Comparison of ENCODE assay signal across 8 cellular contexts in the genomic region with DNA sequence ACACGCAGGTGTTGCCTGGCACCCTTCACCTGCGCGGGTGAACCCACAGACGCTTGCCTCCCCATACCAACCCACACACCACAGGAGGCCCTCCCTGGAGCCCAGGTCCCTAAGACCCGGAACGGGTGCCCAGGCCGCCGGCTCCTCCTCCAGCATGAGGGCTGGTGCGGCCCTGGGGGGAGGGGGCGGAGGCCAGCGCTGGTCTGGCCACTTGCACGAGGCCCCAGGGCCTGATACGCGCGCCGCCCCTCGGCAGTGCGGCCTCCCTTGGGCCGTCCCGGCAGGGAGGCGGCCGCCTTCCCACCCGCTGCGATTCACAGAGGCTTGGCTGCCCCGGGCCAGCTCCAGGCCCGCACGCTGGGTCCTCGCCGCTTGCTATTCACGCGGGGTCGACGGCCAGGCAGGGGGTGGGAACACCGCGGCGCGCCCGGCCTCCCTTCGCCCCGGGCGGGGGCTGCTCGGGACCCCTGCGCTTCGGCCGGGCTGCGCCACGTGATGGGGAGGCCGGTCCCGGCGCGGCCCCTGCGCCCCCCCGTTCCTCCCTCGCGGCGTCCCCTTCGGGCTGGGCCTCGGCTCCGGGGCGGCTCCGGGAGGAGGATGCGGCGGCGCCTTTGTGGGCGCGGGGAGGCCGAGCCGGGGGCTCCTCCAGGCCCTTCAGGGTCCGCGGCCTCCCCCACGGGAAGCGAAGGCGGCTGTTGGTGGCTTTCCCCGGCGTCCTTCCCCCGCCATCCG. TPM values are rescaled to one million over a fixed set of nuclear protein-coding genes. Genes with fewer than 3 reads are reported as not detected.
DNase-seq lines count a peak whose midpoint lies in the region; ATAC-seq and TF ChIP-seq lines count a peak whose summit lies in the region.

No MANE protein-coding gene starts in this region.

- 0 out of 2 replicates have a peak, but pooled peaks have one; percentile 19 for TF ChIP-seq EP300 in Ishikawa (IDR thresholded peaks at IDR 0.05; ENCODE audit: borderline replicate concordance)

- H3K79me2 ChIP-seq in neural progenitor cell (ENCODE audit: low read depth) = peaks cover 86% of the 10 kb centered on the region

- POLR2A ChIA-PET in BJ (lab: Charles Lee) = no interaction called here

- peaks cover 30% of the 10 kb centered on the region for H3F3A ChIP-seq in neural progenitor cell (ENCODE audit: low read depth)

- peaks cover 4% of the 10 kb centered on the region for H3K27me3 Mint-ChIP-seq in neural progenitor cell (ENCODE audit: insufficient read depth, low read depth)

- peaks cover 19% of the 10 kb centered on the region for H3K4me1 Mint-ChIP-seq in neural progenitor cell

- H3K27ac Mint-ChIP-seq in neural progenitor cell = no peak overlapping the region

- peaks cover 48% of the 10 kb centered on the region for H4K20me1 ChIP-seq in neural progenitor cell (ENCODE audit: low read depth)

- H3K36me3 ChIP-seq in BJ (ENCODE audit: control insufficient read depth, insufficient read depth, low read length) (peaks cover 23% of the 10 kb centered on the region), neural progenitor cell (no peaks in the 10 kb centered on the region)

- H3K27ac ChIP-seq in neural progenitor cell = peak overlapping the region; percentile 98

- ATAC-seq in GM18868 (IDR thresholded peaks at IDR 0.05; ENCODE audit: unreplicated experiment) = peak; percentile 0

- peak overlapping the region; percentile 96 for H3K4me2 ChIP-seq in neural progenitor cell

- H3K4me3 ChIP-seq in BJ (ENCODE audit: low read depth, low read length) (peak overlapping the region; percentile 76), fibroblast of pulmonary artery (replicated peaks; ENCODE audit: low read depth, low read length) (peak overlapping the region; percentile 72), neural progenitor cell (peak overlapping the region; percentile 100)

- no peaks in the 10 kb centered on the region for H3K9me3 Mint-ChIP-seq in neural progenitor cell

- no peak for TF ChIP-seq RAD21 in Ishikawa (IDR thresholded peaks at IDR 0.05; ENCODE audit: low read depth)

- no peaks in the 10 kb centered on the region for H3K27me3 ChIP-seq in BJ (ENCODE audit: control insufficient read depth, insufficient read depth, low read length)
- no peaks in the 10 kb centered on the region for H3K27me3 ChIP-seq in neural progenitor cell

- H3K4me1 ChIP-seq in neural progenitor cell = peaks cover 43% of the 10 kb centered on the region

- H3K36me3 Mint-ChIP-seq in neural progenitor cell = peaks cover 4% of the 10 kb centered on the region

- DNase-seq in BJ (ENCODE audit: low read depth) (no peak), fibroblast of pulmonary artery (ENCODE audit: low read depth) (peak; percentile 65), neural progenitor cell (ENCODE audit: low spot score) (peak; percentile 74), NCI-H1694 treated with DMSO at 0.1 percent for 48 hours (lab: John Stamatoyannopoulos, UW) (no peak), NCI-H187 (lab: John Stamatoyannopoulos, UW) (no peak)
- peak; percentile 51 for DNase-seq in activated T-cell treated with anti-CD3 and anti-CD28 coated beads, Interleukin-2, amount 50 U/mL, for 1 hour

- peak overlapping the region; percentile 83 for H3K4me3 Mint-ChIP-seq in neural progenitor cell

- no peak for TF ChIP-seq CTCF in BJ (IDR thresholded peaks at IDR 0.05; ENCODE audit: insufficient read depth, low read depth, low read length)
- TF ChIP-seq CTCF in fibroblast of pulmonary artery (IDR thresholded peaks at IDR 0.05; ENCODE audit: low read length, missing control alignments) = no peak
- TF ChIP-seq CTCF in neural progenitor cell (IDR thresholded peaks at IDR 0.05) = no peak

- H3K9ac ChIP-seq in neural progenitor cell = peak overlapping the region; percentile 99

- CTCF ChIA-PET in BJ (lab: Yijun Ruan, JAX) = interaction anchor here (1.8 kb wide), 1 partner anchor 58 kb away, joined by 6 read pairs; no protein-coding TSS in a partner anchor

- no peak overlapping the region for H2AFZ ChIP-seq in neural progenitor cell (replicated peaks)

- no peaks in the 10 kb centered on the region for H3K9me3 ChIP-seq in neural progenitor cell (ENCODE audit: low read depth)

TF ChIP-seq in Ishikawa, 13 proteins besides CTCF, POLR2A, EP300 and RAD21:
- TF ChIP-seq ZBTB7A (IDR thresholded peaks at IDR 0.05; ENCODE audit: low read depth) (peak; percentile 28), TCF12 (IDR thresholded peaks at IDR 0.05; ENCODE audit: low read depth) (peak; percentile 31; the same call in 1 of the 2 replicates), TEAD4 (IDR thresholded peaks at IDR 0.05) (0 out of 2 replicates have a peak, but pooled peaks have one; percentile 16), YY1 (IDR thresholded peaks at IDR 0.05; ENCODE audit: low read depth) (no peak), FOXM1 (IDR thresholded peaks at IDR 0.05; ENCODE audit: borderline replicate concordance, low read depth) (no peak), CEBPB (IDR thresholded peaks at IDR 0.05) (no peak), TAF1 (IDR thresholded peaks at IDR 0.05; ENCODE audit: low read depth) (no peak), CREB1 (IDR thresholded peaks at IDR 0.05; ENCODE audit: low read depth) (no peak), EGR1 (IDR thresholded peaks at IDR 0.05) (no peak; the same call in 1 of the 2 replicates), NFIC (IDR thresholded peaks at IDR 0.05) (no peak)
- TF ChIP-seq, protein P1, sequence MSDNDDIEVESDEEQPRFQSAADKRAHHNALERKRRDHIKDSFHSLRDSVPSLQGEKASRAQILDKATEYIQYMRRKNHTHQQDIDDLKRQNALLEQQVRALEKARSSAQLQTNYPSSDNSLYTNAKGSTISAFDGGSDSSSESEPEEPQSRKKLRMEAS (IDR thresholded peaks at IDR 0.05) = peak; percentile 65
- TF ChIP-seq, protein P2, sequence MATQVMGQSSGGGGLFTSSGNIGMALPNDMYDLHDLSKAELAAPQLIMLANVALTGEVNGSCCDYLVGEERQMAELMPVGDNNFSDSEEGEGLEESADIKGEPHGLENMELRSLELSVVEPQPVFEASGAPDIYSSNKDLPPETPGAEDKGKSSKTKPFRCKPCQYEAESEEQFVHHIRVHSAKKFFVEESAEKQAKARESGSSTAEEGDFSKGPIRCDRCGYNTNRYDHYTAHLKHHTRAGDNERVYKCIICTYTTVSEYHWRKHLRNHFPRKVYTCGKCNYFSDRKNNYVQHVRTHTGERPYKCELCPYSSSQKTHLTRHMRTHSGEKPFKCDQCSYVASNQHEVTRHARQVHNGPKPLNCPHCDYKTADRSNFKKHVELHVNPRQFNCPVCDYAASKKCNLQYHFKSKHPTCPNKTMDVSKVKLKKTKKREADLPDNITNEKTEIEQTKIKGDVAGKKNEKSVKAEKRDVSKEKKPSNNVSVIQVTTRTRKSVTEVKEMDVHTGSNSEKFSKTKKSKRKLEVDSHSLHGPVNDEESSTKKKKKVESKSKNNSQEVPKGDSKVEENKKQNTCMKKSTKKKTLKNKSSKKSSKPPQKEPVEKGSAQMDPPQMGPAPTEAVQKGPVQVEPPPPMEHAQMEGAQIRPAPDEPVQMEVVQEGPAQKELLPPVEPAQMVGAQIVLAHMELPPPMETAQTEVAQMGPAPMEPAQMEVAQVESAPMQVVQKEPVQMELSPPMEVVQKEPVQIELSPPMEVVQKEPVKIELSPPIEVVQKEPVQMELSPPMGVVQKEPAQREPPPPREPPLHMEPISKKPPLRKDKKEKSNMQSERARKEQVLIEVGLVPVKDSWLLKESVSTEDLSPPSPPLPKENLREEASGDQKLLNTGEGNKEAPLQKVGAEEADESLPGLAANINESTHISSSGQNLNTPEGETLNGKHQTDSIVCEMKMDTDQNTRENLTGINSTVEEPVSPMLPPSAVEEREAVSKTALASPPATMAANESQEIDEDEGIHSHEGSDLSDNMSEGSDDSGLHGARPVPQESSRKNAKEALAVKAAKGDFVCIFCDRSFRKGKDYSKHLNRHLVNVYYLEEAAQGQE (IDR thresholded peaks at IDR 0.05; ENCODE audit: low read depth) = no peak
- TF ChIP-seq, protein P3, sequence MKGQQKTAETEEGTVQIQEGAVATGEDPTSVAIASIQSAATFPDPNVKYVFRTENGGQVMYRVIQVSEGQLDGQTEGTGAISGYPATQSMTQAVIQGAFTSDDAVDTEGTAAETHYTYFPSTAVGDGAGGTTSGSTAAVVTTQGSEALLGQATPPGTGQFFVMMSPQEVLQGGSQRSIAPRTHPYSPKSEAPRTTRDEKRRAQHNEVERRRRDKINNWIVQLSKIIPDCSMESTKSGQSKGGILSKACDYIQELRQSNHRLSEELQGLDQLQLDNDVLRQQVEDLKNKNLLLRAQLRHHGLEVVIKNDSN (IDR thresholded peaks at IDR 0.05) = peak; percentile 63; the same call in 1 of the 2 replicates
TF ChIP-seq in Ishikawa: peak in this region for 5.

RNA-seq across cellular contexts. Expression of a gene that starts 0.7 kb away (rescaled TPM):
- 5.2 and 11.3 TPM in 2 replicates for polyA plus RNA-seq in BJ (2011; rRNA removed)
- 9.4 and 13.4 TPM in 2 replicates for polyA minus RNA-seq in BJ (2011; rRNA and poly(A)+ RNA removed)
- 77.9 and 266 TPM in 2 replicates for total RNA-seq in neural progenitor cell (ENCODE audit: low replicate concordance)

RNA-seq across cellular contexts. Expression of a gene that starts 31.7 kb away (rescaled TPM):
- polyA plus RNA-seq in BJ (2011; rRNA removed) = 22.1 and 47.6 TPM in 2 replicates
- 13.2 and 16.8 TPM in 2 replicates for polyA minus RNA-seq in BJ (2011; rRNA and poly(A)+ RNA removed)
- 54.5 and 76.6 TPM in 2 replicates for total RNA-seq in neural progenitor cell (ENCODE audit: low replicate concordance)

RNA-seq across cellular contexts. Expression of a gene that starts 45.7 kb away (rescaled TPM):
- polyA plus RNA-seq in BJ (2011; rRNA removed) = 79.7 and 131 TPM in 2 replicates
- polyA minus RNA-seq in BJ (2011; rRNA and poly(A)+ RNA removed) = 74.1 and 114 TPM in 2 replicates
- total RNA-seq in neural progenitor cell (ENCODE audit: low replicate concordance) = 86.6 and 174 TPM in 2 replicates

RNA-seq across cellular contexts. Expression of a gene that starts 45.7 kb away (rescaled TPM):
- polyA plus RNA-seq in BJ (2011; rRNA removed) = 15.8 and 23.7 TPM in 2 replicates
- polyA minus RNA-seq in BJ (2011; rRNA and poly(A)+ RNA removed) = 21.9 and 28.9 TPM in 2 replicates
- total RNA-seq in neural progenitor cell (ENCODE audit: low replicate concordance) = 13.6 and 41.0 TPM in 2 replicates

RNA-seq across cellular contexts. Expression of a gene that starts 59.9 kb away (rescaled TPM):
- polyA plus RNA-seq in BJ (2011; rRNA removed) = 42.7 and 66.0 TPM in 2 replicates
- polyA minus RNA-seq in BJ (2011; rRNA and poly(A)+ RNA removed) = 21.7 and 40.3 TPM in 2 replicates
- 36.5 and 64.9 TPM in 2 replicates for total RNA-seq in neural progenitor cell (ENCODE audit: low replicate concordance)

Comparison
In these comparisons a context has a peak if more than half of its experiments do, and no peak if none do; other contexts are left out.
1. DNase-seq: peak in activated T-cell treated with anti-CD3 and anti-CD28 coated beads, Interleukin-2, amount 50 U/mL, for 1 hour (single experiment), fibroblast of pulmonary artery (single experiment) and neural progenitor cell (single experiment); none in BJ (single experiment), NCI-H1694 treated with DMSO at 0.1 percent for 48 hours (single experiment) and NCI-H187 (0 of 2).
2. Peak in every context shown above with its lines, with median percentiles within 50 percentile points of each other: H3K4me3 ChIP-seq.